8 cellular contexts compared by ENCODE assay signal in genomic region chr2:27123302-27124150, GRCh38. TPM values are rescaled to one million over a fixed set of nuclear protein-coding genes. Genes with fewer than 3 reads are reported as not detected.
DNase-seq lines count a peak whose midpoint lies in the region; ATAC-seq and TF ChIP-seq lines count a peak whose summit lies in the region.

TSS of gene ABHD1 (plus strand) at chr2:27123815. CDS start at chr2:27123949, 134 bp downstream.

- peak within 1 kb of the TSS; percentile 74 for H3K4me3 ChIP-seq in endodermal cell (ENCODE audit: low read length)

- H3K4me1 ChIP-seq in endodermal cell (ENCODE audit: control insufficient read depth, insufficient read depth, low read length): no peaks in the 10 kb centered on the region

- no peak within 1 kb of the TSS for H3K27ac Mint-ChIP-seq in endodermal cell

- H3K4me3 Mint-ChIP-seq in endodermal cell: peak within 1 kb of the TSS; percentile 66

- H3K36me3 Mint-ChIP-seq in endodermal cell (ENCODE audit: low read depth): no peaks in the 10 kb centered on the region

- DNase-seq in NCI-H2227 treated with DMSO at 0.1 percent for 48 hours (lab: John Stamatoyannopoulos, UW) (peak; percentile 21), endodermal cell (peak; percentile 86), midbrain (lab: John Stamatoyannopoulos, UW) (peak; percentile 72), DMS153 treated with DMSO at 0.1 percent for 48 hours (lab: John Stamatoyannopoulos, UW; ENCODE audit: unreplicated experiment) (no peak)
- peak in 2 of 3 experiments; percentile 30 to 42 for DNase-seq in activated CD8-positive, alpha-beta memory T cell treated with anti-CD3 and anti-CD28 coated beads for 48 hours (ENCODE audit: low read depth in 2 of 3, low spot score in 2 of 3)
- DNase-seq in stimulated activated CD8-positive, alpha-beta memory T cell treated with anti-CD3 and anti-CD28 coated beads, Interleukin-15, amount 100 ng/mL, for 48 hours (ENCODE audit: low read depth in 2 of 2): peak; percentile 25 to 49

- H3K4me1 Mint-ChIP-seq in endodermal cell: peaks cover 9% of the 10 kb centered on the region

- H3K36me3 ChIP-seq in endodermal cell (ENCODE audit: control insufficient read depth, insufficient read depth, low read length): no peaks in the 10 kb centered on the region

- peak; percentile 25 for TF ChIP-seq POLR2A in GM18505 (IDR thresholded peaks at IDR 0.05; ENCODE audit: borderline replicate concordance, extremely low read depth, insufficient read depth, insufficient read length)

- H3K27me3 ChIP-seq in endodermal cell (ENCODE audit: control insufficient read depth, insufficient read depth, low read length, poor library complexity, severe bottlenecking): peaks cover 62% of the 10 kb centered on the region

- 11 to 15% methylated on average over 29 to 47 of the region's 47 CpGs for WGBS in endodermal cell (ENCODE audit: insufficient coverage in 1 of 2, insufficient read length in 1 of 2), 2 experiments

- H3K9me3 Mint-ChIP-seq in endodermal cell: peaks cover 3% of the 10 kb centered on the region

- ATAC-seq in GM18505 (IDR thresholded peaks at IDR 0.05; ENCODE audit: unreplicated experiment): no peak
- no peak for ATAC-seq in GM19455 (IDR thresholded peaks at IDR 0.05; ENCODE audit: unreplicated experiment)

- H3K27ac ChIP-seq in endodermal cell (ENCODE audit: low read depth, low read length): no peak within 1 kb of the TSS

- peaks cover 66% of the 10 kb centered on the region for H3K27me3 Mint-ChIP-seq in endodermal cell (ENCODE audit: insufficient read depth)

- H3K9me3 ChIP-seq in endodermal cell (ENCODE audit: control insufficient read depth, low read length): no peaks in the 10 kb centered on the region

- TF ChIP-seq CTCF in endodermal cell (conservative IDR thresholded peaks at IDR 0.05): no peak

- H3K9ac ChIP-seq in endodermal cell (ENCODE audit: extremely low read depth, low read length, poor library complexity, severe bottlenecking): no peak within 1 kb of the TSS

RNA-seq across cellular contexts. Expression of gene ABHD1, which starts in this region (rescaled TPM):
- total RNA-seq in endodermal cell: 1 to 10 TPM in 1 of 2 donors, under 1 TPM in 1; 0.29 to 1.0 TPM
- 0.53 TPM for polyA plus RNA-seq in endodermal cell (2013, experiment 1 of 2)
- 0.75 TPM for polyA plus RNA-seq in endodermal cell (2013, experiment 2 of 2)
